In the genomic region with DNA sequence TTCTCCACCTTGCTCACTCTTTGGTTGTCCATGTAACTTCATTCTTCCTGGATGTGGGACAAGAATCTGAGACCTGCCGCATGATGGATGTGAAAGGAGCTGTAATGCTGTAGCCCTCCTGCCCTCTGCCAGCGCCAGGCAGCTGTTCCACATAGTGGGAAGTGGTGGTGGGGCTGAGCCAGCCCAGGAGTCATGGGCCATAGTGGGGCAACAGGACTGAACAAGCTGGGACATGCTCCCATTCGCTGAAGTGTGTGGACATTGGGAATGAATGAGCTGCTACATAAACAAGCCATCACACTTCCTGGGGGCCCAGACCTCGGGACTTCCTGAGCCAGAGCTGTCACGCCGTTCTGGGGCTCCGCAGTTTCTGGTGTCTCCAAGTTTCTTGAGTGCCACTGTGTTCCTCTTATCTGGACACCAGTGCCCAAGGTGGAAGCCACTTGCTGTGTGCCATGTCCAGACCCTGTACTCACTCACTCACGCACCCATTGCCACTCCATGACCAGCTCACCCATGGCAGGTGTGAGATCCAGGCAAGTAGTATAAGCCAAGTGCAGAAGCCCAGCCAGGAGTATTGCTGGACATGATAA, we compare ENCODE assay signal across 23 cellular contexts.
A peak's percentile ranks its signal among the peaks of the same experiment; 100 is the strongest.
DNase-seq lines count a peak whose midpoint lies in the region; ATAC-seq, FAIRE-seq and TF ChIP-seq lines count a peak whose summit lies in the region.
"Had no signal": no experiment of that assay in that cellular context is flagged by ENCODE, and none has a peak within 500 bp of the region (broad histone marks: within the 10 kb centered on the region; RNA-seq: fewer than 3 reads in every experiment).

No MANE protein-coding gene starts in this region.

- TF ChIP-seq POLR2A in H1 (IDR thresholded peaks at IDR 0.05; ENCODE audit: control extremely low read depth in 1 of 2, low read depth in 2 of 2, low read length in 2 of 2): no peak

- H3K4ac ChIP-seq in H1 (replicated peaks; ENCODE audit: insufficient read length, low read depth, low read length): no peak overlapping the region

- H3K79me2 ChIP-seq in H1 (ENCODE audit: control insufficient read depth in 1 of 2, insufficient read depth in 2 of 2, low read length in 2 of 2): no peaks in the 10 kb centered on the region

- DNase-seq in RWPE2 (ENCODE audit: low spot score) (peak; percentile 24), H1 (ENCODE audit: low read depth in 1 of 2, low spot score in 2 of 2) (no peak), left lung (peak; percentile 20 to 28), upper lobe of right lung (peak; percentile 34), NCI-H1694 (lab: John Stamatoyannopoulos, UW) (no peak), glutamatergic neuron (no peak), NCI-H226 (no peak), HT-29 (ENCODE audit: low spot score) (no peak)
- DNase-seq: Caco-2; CD4-positive, CD25-positive, alpha-beta regulatory T cell; CD8-positive, alpha-beta T cell; DMS153; DND-41; GOT3; H7; HCEC 1CT had no signal

- H4K91ac ChIP-seq in H1 (replicated peaks; ENCODE audit: insufficient read length, low read length): no peak overlapping the region

- ATAC-seq in RWPE2 (ENCODE audit: low read depth) (no peak), left lung (no peak), upper lobe of right lung (no peak)
- ATAC-seq: CD8-positive, alpha-beta T cell had no signal

- H3K27me3 ChIP-seq in RWPE2 (ENCODE audit: insufficient read depth, poor library complexity, severe bottlenecking) (no peaks in the 10 kb centered on the region), H1 (replicated peaks in 1 of 4; ENCODE audit: control insufficient read depth in 3 of 4, extremely low read depth in 1 of 4, insufficient read depth in 3 of 4, low read length in 3 of 4) (no peaks in the 10 kb centered on the region), left lung (no peaks in the 10 kb centered on the region), upper lobe of right lung (no peaks in the 10 kb centered on the region)
- H3K27me3 ChIP-seq: BLaER1 had no signal

- H3K4me3 ChIP-seq in RWPE2 (ENCODE audit: severe bottlenecking) (no peak overlapping the region), H1 (ENCODE audit: extremely low read depth in 1 of 4, insufficient read depth in 2 of 4, low read depth in 3 of 4, low read length in 4 of 4) (no peak overlapping the region), left lung (no peak overlapping the region), upper lobe of right lung (no peak overlapping the region)
- H3K4me3 ChIP-seq: BLaER1 had no signal

- H4K20me1 ChIP-seq in H1 (replicated peaks in 1 of 2; ENCODE audit: control insufficient read depth in 1 of 2, insufficient read depth in 2 of 2, low read length in 2 of 2): no peaks in the 10 kb centered on the region
- H4K20me1 ChIP-seq: BLaER1 had no signal

- CTCF ChIA-PET in H1 (lab: Charles Lee; ENCODE audit: partially characterized antibody): no interaction called here

- no peaks in the 10 kb centered on the region for H3K4me1 Mint-ChIP-seq in glutamatergic neuron (ENCODE audit: low read depth, unreplicated experiment)
- H3K4me1 Mint-ChIP-seq: B cell; CD4-positive, CD25-positive, alpha-beta regulatory T cell had no signal

- intact Hi-C loops in left lung (cut with DNase I): no loop called here
- intact Hi-C loops in upper lobe of right lung (cut with DNase I): no loop called here

- H2BK20ac ChIP-seq in H1 (ENCODE audit: low read length): no peak overlapping the region

- H3K36me3 Mint-ChIP-seq in glutamatergic neuron (ENCODE audit: unreplicated experiment): no peaks in the 10 kb centered on the region
- H3K36me3 Mint-ChIP-seq: CD4-positive, CD25-positive, alpha-beta regulatory T cell; CD8-positive, alpha-beta T cell had no signal

- no peak overlapping the region for H3K18ac ChIP-seq in H1 (ENCODE audit: extremely low read depth, low read length)

- TF ChIP-seq CTCF in RWPE2 (IDR thresholded peaks at IDR 0.05; ENCODE audit: poor library complexity, severe bottlenecking) (no peak), H1 (IDR thresholded peaks at IDR 0.05; ENCODE audit: control extremely low read depth in 1 of 3, insufficient read depth in 1 of 3, low read depth in 1 of 3, low read length in 3 of 3) (no peak), left lung (IDR thresholded peaks at IDR 0.05) (no peak), upper lobe of right lung (IDR thresholded peaks at IDR 0.05) (no peak), glutamatergic neuron (IDR thresholded peaks at IDR 0.05; ENCODE audit: partially characterized antibody, unreplicated experiment) (no peak)

- H3K23me2 ChIP-seq in H1 (ENCODE audit: low read depth, low read length): no peaks in the 10 kb centered on the region

- no peak overlapping the region for H3K14ac ChIP-seq in H1 (ENCODE audit: insufficient read length)

- H3K23ac ChIP-seq in H1 (ENCODE audit: insufficient read length): no peak overlapping the region

- H3K36me3 ChIP-seq in RWPE2 (ENCODE audit: low read depth): no peaks in the 10 kb centered on the region
- H3K36me3 ChIP-seq in H1 (ENCODE audit: control insufficient read depth in 2 of 4, insufficient read depth in 4 of 4, low read length in 3 of 4): no peaks in the 10 kb centered on the region; a peak in 1 of 8 replicates
- no peaks in the 10 kb centered on the region for H3K36me3 ChIP-seq in left lung
- no peaks in the 10 kb centered on the region for H3K36me3 ChIP-seq in upper lobe of right lung
- H3K36me3 ChIP-seq: BLaER1 had no signal

- H2BK5ac ChIP-seq in H1 (ENCODE audit: low read depth, low read length): no peak overlapping the region

- H3K27ac ChIP-seq in RWPE2 (ENCODE audit: poor library complexity, severe bottlenecking) (no peak overlapping the region), H1 (ENCODE audit: low read depth, low read length) (no peak overlapping the region), left lung (no peak overlapping the region), upper lobe of right lung (no peak overlapping the region)
- H3K27ac ChIP-seq: 22Rv1, BLaER1, C4-2B had no signal

- no peak for TF ChIP-seq RAD21 in H1 (IDR thresholded peaks at IDR 0.05 in 1 of 2, conservative IDR thresholded peaks at IDR 0.05 in 1 of 2; ENCODE audit: low read depth in 2 of 2, low read length in 2 of 2)

- H3K9me3 Mint-ChIP-seq in glutamatergic neuron (ENCODE audit: unreplicated experiment): no peaks in the 10 kb centered on the region

- H2BK15ac ChIP-seq in H1 (ENCODE audit: low read length): no peak overlapping the region

- no peak overlapping the region for H3K9ac ChIP-seq in H1 (replicated peaks in 1 of 4; ENCODE audit: extremely low read depth in 1 of 4, low read depth in 3 of 4, low read length in 3 of 4)
- H3K9ac ChIP-seq: BLaER1 had no signal

- no peak overlapping the region for H2BK120ac ChIP-seq in H1 (replicated peaks; ENCODE audit: low read depth, low read length)

- H2BK12ac ChIP-seq in H1 (ENCODE audit: low read depth, low read length): no peak overlapping the region

- H4K5ac ChIP-seq in H1 (ENCODE audit: insufficient read length, low read depth, low read length): no peak overlapping the region

- no peaks in the 10 kb centered on the region for H3K27me3 Mint-ChIP-seq in glutamatergic neuron (ENCODE audit: unreplicated experiment)
- H3K27me3 Mint-ChIP-seq: B cell; CD4-positive, CD25-positive, alpha-beta regulatory T cell had no signal

- POLR2A ChIA-PET in H1 (lab: Charles Lee; ENCODE audit: partially characterized antibody): no interaction called here

- H3K4me1 ChIP-seq in RWPE2 (ENCODE audit: insufficient read depth, poor library complexity, severe bottlenecking): no peaks in the 10 kb centered on the region
- H3K4me1 ChIP-seq in H1 (replicated peaks in 1 of 4; ENCODE audit: control insufficient read depth in 3 of 4, insufficient read depth in 4 of 4, low read length in 3 of 4): no peaks in the 10 kb centered on the region
- H3K4me1 ChIP-seq in left lung: no peaks in the 10 kb centered on the region
- H3K4me1 ChIP-seq in upper lobe of right lung: no peaks in the 10 kb centered on the region
- H3K4me1 ChIP-seq: BLaER1, Caco-2 had no signal

- no peak overlapping the region for H3K4me3 Mint-ChIP-seq in glutamatergic neuron (ENCODE audit: unreplicated experiment)
- H3K4me3 Mint-ChIP-seq: B cell; CD4-positive, CD25-positive, alpha-beta regulatory T cell; CD8-positive, alpha-beta T cell had no signal

- peak overlapping the region; percentile 70; the same call in 1 of the 2 replicates for H2AFZ ChIP-seq in H1 (ENCODE audit: low read length)

- 96% methylated on average over 8 of the region's 8 CpGs; no CpG with 5 or more reads in 1 of the 2 experiments for WGBS in H1 (ENCODE audit: extremely low coverage in 1 of 2, insufficient coverage in 1 of 2, insufficient read length in 1 of 2, insufficient replicate concordance in 2 of 2, low coverage in 1 of 2, low lambda C conversion rate in 2 of 2, missing lambda C conversion rate in 1 of 2), 2 experiments

- H2AK5ac ChIP-seq in H1 (ENCODE audit: low read depth, low read length): no peak overlapping the region

- no peak overlapping the region for H4K8ac ChIP-seq in H1 (ENCODE audit: extremely low read depth, insufficient read depth, low read length)

- no peaks in the 10 kb centered on the region for H3K9me3 ChIP-seq in RWPE2 (ENCODE audit: severe bottlenecking)
- no peaks in the 10 kb centered on the region for H3K9me3 ChIP-seq in H1 (ENCODE audit: insufficient read depth in 2 of 2, low read depth in 1 of 2, low read length in 1 of 2)
- H3K9me3 ChIP-seq in left lung: no peaks in the 10 kb centered on the region
- H3K9me3 ChIP-seq in upper lobe of right lung: no peaks in the 10 kb centered on the region
- H3K9me3 ChIP-seq: Caco-2 had no signal

- H3K27ac Mint-ChIP-seq in glutamatergic neuron (ENCODE audit: unreplicated experiment): no peak overlapping the region
- H3K27ac Mint-ChIP-seq: B cell; CD4-positive, CD25-positive, alpha-beta regulatory T cell; CD8-positive, alpha-beta T cell had no signal

- H3K4me2 ChIP-seq in H1 (ENCODE audit: insufficient read depth in 1 of 2, low read depth in 2 of 2, low read length in 2 of 2): no peak overlapping the region
- H3K4me2 ChIP-seq: BLaER1 had no signal

- no peak for TF ChIP-seq EP300 in H1 (IDR thresholded peaks at IDR 0.05; ENCODE audit: borderline replicate concordance in 1 of 2, low read depth in 2 of 2, low read length in 2 of 2)

- FAIRE-seq in H1 (lab: Jason Lieb, UNC): no peak
- FAIRE-seq: A204.1, G401.6, GM12892 had no signal

- no peak overlapping the region for H3K56ac ChIP-seq in H1 (replicated peaks; ENCODE audit: insufficient read length, low read depth, low read length)

- H3K79me1 ChIP-seq in H1 (ENCODE audit: low read depth, low read length): no peaks in the 10 kb centered on the region

TF ChIP-seq in H1, 55 proteins besides CTCF, POLR2A, EP300 and RAD21 (continues in another document):
- no peak for TF ChIP-seq SAP30 (IDR thresholded peaks at IDR 0.05; ENCODE audit: insufficient read depth, insufficient replicate concordance, low read length)
- no peak for TF ChIP-seq TCF12 (IDR thresholded peaks at IDR 0.05; ENCODE audit: low read depth, low read length)
- TF ChIP-seq TBP (IDR thresholded peaks at IDR 0.05; ENCODE audit: low read depth, low read length): no peak
- TF ChIP-seq, protein P1, sequence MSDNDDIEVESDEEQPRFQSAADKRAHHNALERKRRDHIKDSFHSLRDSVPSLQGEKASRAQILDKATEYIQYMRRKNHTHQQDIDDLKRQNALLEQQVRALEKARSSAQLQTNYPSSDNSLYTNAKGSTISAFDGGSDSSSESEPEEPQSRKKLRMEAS (IDR thresholded peaks at IDR 0.05): no peak
- TF ChIP-seq RNF2 (IDR thresholded peaks at IDR 0.05; ENCODE audit: borderline replicate concordance, low read depth, low read length, missing control alignments, poor library complexity, severe bottlenecking): no peak

Comparison
In these comparisons a context has a peak if more than half of its experiments do, and no peak if none do; other contexts are left out.
1. DNase-seq: peak in RWPE2 (single experiment), left lung (2 of 2) and upper lobe of right lung (single experiment); none in H1 (0 of 2), NCI-H1694 (single experiment), glutamatergic neuron (single experiment), NCI-H226 (single experiment) and HT-29 (single experiment).